8 cellular contexts compared by ENCODE assay signal in genomic region chr6:50128420-50129005, GRCh38.
DNase-seq lines count a peak whose midpoint lies in the region; ATAC-seq and TF ChIP-seq lines count a peak whose summit lies in the region.

No MANE protein-coding gene starts in this region.

- no peak overlapping the region for H3K4me3 Mint-ChIP-seq in endodermal cell

- peak; percentile 1 for DNase-seq in NCI-H146 (lab: John Stamatoyannopoulos, UW)
- DNase-seq in NCI-H146 treated with DMSO at 0.1 percent for 48 hours (lab: John Stamatoyannopoulos, UW; ENCODE audit: unreplicated experiment) = no peak
- peak; percentile 8 for DNase-seq in NCI-H460 (ENCODE audit: extremely low read depth, low read depth)
- DNase-seq in endodermal cell = no peak
- DNase-seq in retinal pigment epithelial cell (ENCODE audit: low read depth) = no peak
- DNase-seq in activated naive CD4-positive, alpha-beta T cell treated with anti-CD3 and anti-CD28 coated beads, Interleukin-2, amount 50 U/mL, for 16 hours = no peak
- DNase-seq in effector memory CD4-positive, alpha-beta T cell = no peak
- no peak for DNase-seq in right cardiac atrium

- no peak for ATAC-seq in right cardiac atrium

- no CpG with 5 or more reads among the region's 2 CpGs for WGBS in endodermal cell (ENCODE audit: insufficient coverage in 1 of 2, insufficient read length in 1 of 2), 2 experiments
- under 1% methylated on average over 2 of the region's 2 CpGs for WGBS in right cardiac atrium

- H3K4me1 Mint-ChIP-seq in endodermal cell = no peaks in the 10 kb centered on the region

- no peak overlapping the region for H3K9ac ChIP-seq in endodermal cell (ENCODE audit: extremely low read depth, low read length, poor library complexity, severe bottlenecking)

- no peak overlapping the region for H3K27ac Mint-ChIP-seq in endodermal cell

- no peak overlapping the region for H3K4me3 ChIP-seq in endodermal cell (ENCODE audit: low read length)
- H3K4me3 ChIP-seq in retinal pigment epithelial cell (ENCODE audit: low read length) = no peak overlapping the region
- H3K4me3 ChIP-seq in effector memory CD4-positive, alpha-beta T cell (ENCODE audit: insufficient read depth, low read depth, low read length, poor library complexity, severe bottlenecking) = no peak overlapping the region
- H3K4me3 ChIP-seq in right cardiac atrium (ENCODE audit: low read length) = no peak overlapping the region

- H3K4me1 ChIP-seq in endodermal cell (ENCODE audit: control insufficient read depth, insufficient read depth, low read length) = no peaks in the 10 kb centered on the region
- H3K4me1 ChIP-seq in effector memory CD4-positive, alpha-beta T cell (ENCODE audit: control insufficient read depth, insufficient read depth, low read length, poor library complexity, severe bottlenecking) = no peaks in the 10 kb centered on the region
- H3K4me1 ChIP-seq in right cardiac atrium (ENCODE audit: control insufficient read depth, insufficient read depth, low read length) = no peaks in the 10 kb centered on the region

- intact Hi-C loops in right cardiac atrium (cut with DNase I) = loop anchor here in 1 of 4 donors (10.0 kb wide), 1 partner anchor 1896 kb away; no protein-coding TSS in a partner anchor

- no peaks in the 10 kb centered on the region for H3K36me3 Mint-ChIP-seq in endodermal cell (ENCODE audit: low read depth)

- H3K9me3 Mint-ChIP-seq in endodermal cell = no peaks in the 10 kb centered on the region

- no peaks in the 10 kb centered on the region for H3K27me3 Mint-ChIP-seq in endodermal cell (ENCODE audit: insufficient read depth)

- H3K27ac ChIP-seq in endodermal cell (ENCODE audit: low read depth, low read length) (no peak overlapping the region), right cardiac atrium (ENCODE audit: low read length) (no peak overlapping the region)
- H3K27ac ChIP-seq in effector memory CD4-positive, alpha-beta T cell (ENCODE audit: insufficient read depth, low read length, poor library complexity, severe bottlenecking) = no peak overlapping the region

- H3K36me3 ChIP-seq in endodermal cell (ENCODE audit: control insufficient read depth, insufficient read depth, low read length) = no peaks in the 10 kb centered on the region
- no peaks in the 10 kb centered on the region for H3K36me3 ChIP-seq in effector memory CD4-positive, alpha-beta T cell (ENCODE audit: control insufficient read depth, insufficient read depth, low read length)

- H3K9me3 ChIP-seq in endodermal cell (ENCODE audit: control insufficient read depth, low read length) = no peaks in the 10 kb centered on the region
- H3K9me3 ChIP-seq in effector memory CD4-positive, alpha-beta T cell (ENCODE audit: control insufficient read depth, low read length) = no peaks in the 10 kb centered on the region
- no peaks in the 10 kb centered on the region for H3K9me3 ChIP-seq in right cardiac atrium (ENCODE audit: control insufficient read depth, low read length)

- H3K27me3 ChIP-seq in endodermal cell (ENCODE audit: control insufficient read depth, insufficient read depth, low read length, poor library complexity, severe bottlenecking) (no peaks in the 10 kb centered on the region), right cardiac atrium (ENCODE audit: control insufficient read depth, insufficient read depth) (no peaks in the 10 kb centered on the region)
- no peaks in the 10 kb centered on the region for H3K27me3 ChIP-seq in effector memory CD4-positive, alpha-beta T cell (replicated peaks; ENCODE audit: control insufficient read depth, insufficient read depth, low read length, poor library complexity, severe bottlenecking)

- TF ChIP-seq CTCF in endodermal cell (conservative IDR thresholded peaks at IDR 0.05) (peak; percentile 80), retinal pigment epithelial cell (conservative IDR thresholded peaks at IDR 0.05; ENCODE audit: low read depth, low read length) (peak; percentile 20)

Comparison
In these comparisons a context has a peak if more than half of its experiments do, and no peak if none do; other contexts are left out.
1. DNase-seq: peak in NCI-H146 (single experiment) and NCI-H460 (single experiment); none in NCI-H146 treated with DMSO at 0.1 percent for 48 hours (single experiment), endodermal cell (single experiment), retinal pigment epithelial cell (single experiment), activated naive CD4-positive, alpha-beta T cell treated with anti-CD3 and anti-CD28 coated beads, Interleukin-2, amount 50 U/mL, for 16 hours (single experiment), effector memory CD4-positive, alpha-beta T cell (0 of 3) and right cardiac atrium (0 of 3).